In the genomic region with DNA sequence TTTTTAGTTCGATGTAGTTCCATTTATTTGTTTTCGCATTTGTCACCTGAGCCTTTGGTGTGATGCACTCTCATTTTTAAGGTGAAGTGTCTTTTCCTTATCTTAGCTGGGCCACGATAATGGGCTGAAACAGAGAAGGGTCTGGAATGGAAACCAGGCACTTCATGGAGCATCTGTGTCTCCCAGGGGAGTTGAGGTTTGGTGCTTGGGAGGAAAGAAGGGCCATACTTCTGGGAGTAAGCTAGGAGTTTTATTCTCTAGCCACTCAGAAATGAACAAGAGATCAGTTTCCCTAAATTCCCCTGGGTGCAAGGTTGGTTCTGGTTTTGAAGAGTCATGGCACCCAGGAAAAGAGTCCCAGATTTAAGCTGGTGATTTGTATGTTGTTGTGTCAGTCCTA, we compare ENCODE assay signal across 20 cellular contexts.
DNase-seq lines count a peak whose midpoint lies in the region; ATAC-seq and TF ChIP-seq lines count a peak whose summit lies in the region.
"Had no signal": no experiment of that assay in that cellular context is flagged by ENCODE, and none has a peak within 500 bp of the region (broad histone marks: within the 10 kb centered on the region; RNA-seq: fewer than 3 reads in every experiment).

No MANE protein-coding gene starts in this region.

- no peaks in the 10 kb centered on the region for H3K36me3 Mint-ChIP-seq in type B pancreatic cell
- H3K36me3 Mint-ChIP-seq: CD14-positive monocyte; CD4-positive, alpha-beta memory T cell had no signal

- H3K4me3 ChIP-seq in BLaER1 (no peak overlapping the region), esophagus muscularis mucosa (no peak overlapping the region), Peyer's patch (no peak overlapping the region)
- no peak overlapping the region for H3K4me3 ChIP-seq in BLaER1 treated with 17β-estradiol and CSF1 and Interleukin-3, amounts not matched to agents 10 nM and 100 nM

- WGBS in esophagus muscularis mucosa = 65% methylated on average over 3 of the region's 3 CpGs

- no peak for TF ChIP-seq EP300 in esophagus muscularis mucosa (IDR thresholded peaks at IDR 0.05)

- H3K9me3 Mint-ChIP-seq in type B pancreatic cell = peaks cover 2% of the 10 kb centered on the region
- H3K9me3 Mint-ChIP-seq: CD14-positive monocyte; CD4-positive, alpha-beta memory T cell had no signal

- TF ChIP-seq POLR2A in esophagus muscularis mucosa (IDR thresholded peaks at IDR 0.05; ENCODE audit: low read depth) (no peak), Peyer's patch (IDR thresholded peaks at IDR 0.05) (no peak)

- H3K27ac ChIP-seq in BLaER1 = no peak overlapping the region
- H3K27ac ChIP-seq in BLaER1 treated with 17β-estradiol and CSF1 and Interleukin-3, amounts not matched to agents 10 nM and 100 nM = no peak overlapping the region
- H3K27ac ChIP-seq in esophagus muscularis mucosa (replicated peaks in 1 of 4) = no peak overlapping the region
- H3K27ac ChIP-seq in Peyer's patch = no peak overlapping the region
- H3K27ac ChIP-seq: HL-60 had no signal

- H3K4me1 ChIP-seq in BLaER1 = peaks cover 10% of the 10 kb centered on the region
- peaks cover 0 to 10% (median 8%) of the 10 kb centered on the region in 10 experiments; a peak in 12 of 20 replicates for H3K4me1 ChIP-seq in BLaER1 treated with 17β-estradiol and CSF1 and Interleukin-3, amounts not matched to agents 10 nM and 100 nM
- no peaks in the 10 kb centered on the region for H3K4me1 ChIP-seq in esophagus muscularis mucosa
- H3K4me1 ChIP-seq in Peyer's patch = no peaks in the 10 kb centered on the region
- H3K4me1 ChIP-seq: BE2C had no signal

- H3K27ac Mint-ChIP-seq in type B pancreatic cell = no peak overlapping the region
- H3K27ac Mint-ChIP-seq: CD14-positive monocyte, HFFc6 had no signal

- TF ChIP-seq CTCF in esophagus muscularis mucosa (IDR thresholded peaks at IDR 0.05) (no peak), Peyer's patch (IDR thresholded peaks at IDR 0.05) (no peak), type B pancreatic cell (conservative IDR thresholded peaks at IDR 0.05) (no peak)

- intact Hi-C loops in esophagus muscularis mucosa (cut with DNase I) = no loop called here

- H3K4me1 Mint-ChIP-seq in type B pancreatic cell (ENCODE audit: unreplicated experiment) = no peaks in the 10 kb centered on the region

- H3K9me3 ChIP-seq in BLaER1 (no peaks in the 10 kb centered on the region), esophagus muscularis mucosa (no peaks in the 10 kb centered on the region), Peyer's patch (no peaks in the 10 kb centered on the region)
- H3K9me3 ChIP-seq in BLaER1 treated with 17β-estradiol and CSF1 and Interleukin-3, amounts not matched to agents 10 nM and 100 nM (replicated peaks in 1 of 11) = peaks cover 0 to 6% (median 4%) of the 10 kb centered on the region in 11 experiments; a peak in 6 of 22 replicates
- H3K9me3 ChIP-seq: BE2C had no signal

- H3K9ac ChIP-seq in BLaER1 = no peak overlapping the region
- H3K9ac ChIP-seq in BLaER1 treated with 17β-estradiol and CSF1 and Interleukin-3, amounts not matched to agents 10 nM and 100 nM = no peak overlapping the region

- ATAC-seq in GM19328 (IDR thresholded peaks at IDR 0.05; ENCODE audit: unreplicated experiment) = no peak
- ATAC-seq: HCT116 had no signal

- no peaks in the 10 kb centered on the region for H3K36me3 ChIP-seq in BLaER1
- H3K36me3 ChIP-seq in BLaER1 treated with 17β-estradiol and CSF1 and Interleukin-3, amounts not matched to agents 10 nM and 100 nM = no peaks in the 10 kb centered on the region
- H3K36me3 ChIP-seq in esophagus muscularis mucosa = no peaks in the 10 kb centered on the region
- no peaks in the 10 kb centered on the region for H3K36me3 ChIP-seq in Peyer's patch
- H3K36me3 ChIP-seq: BE2C had no signal

- DNase-seq in NCI-H2171 treated with DMSO at 0.1 percent for 48 hours (lab: John Stamatoyannopoulos, UW) (peak; percentile 97), esophagus muscularis mucosa (ENCODE audit: extremely low spot score) (peak; percentile 55), Peyer's patch (no peak), type B pancreatic cell (ENCODE audit: extremely low spot score, unreplicated experiment) (no peak), RKO (ENCODE audit: low spot score) (no peak)
- DNase-seq: ACHN; BE2C; CD4-positive, alpha-beta memory T cell; DMS153; DMS79; GDM1; GOT3; H7; HFFc6 had no signal

- no peaks in the 10 kb centered on the region for H4K20me1 ChIP-seq in BLaER1
- no peaks in the 10 kb centered on the region for H4K20me1 ChIP-seq in BLaER1 treated with 17β-estradiol and CSF1 and Interleukin-3, amounts not matched to agents 10 nM and 100 nM

- peak overlapping the region; percentile 54 for H3K4me2 ChIP-seq in BLaER1
- peak overlapping the region in 8 of 11 experiments; percentile 5 to 61 (median 20); a peak in 13 of 22 replicates for H3K4me2 ChIP-seq in BLaER1 treated with 17β-estradiol and CSF1 and Interleukin-3, amounts not matched to agents 10 nM and 100 nM

- no peaks in the 10 kb centered on the region for H3K27me3 ChIP-seq in BLaER1
- H3K27me3 ChIP-seq in BLaER1 treated with 17β-estradiol and CSF1 and Interleukin-3, amounts not matched to agents 10 nM and 100 nM = no peaks in the 10 kb centered on the region
- H3K27me3 ChIP-seq in esophagus muscularis mucosa = no peaks in the 10 kb centered on the region
- no peaks in the 10 kb centered on the region for H3K27me3 ChIP-seq in Peyer's patch
- H3K27me3 ChIP-seq: BE2C had no signal

- peaks cover 20% of the 10 kb centered on the region for H3K27me3 Mint-ChIP-seq in type B pancreatic cell
- H3K27me3 Mint-ChIP-seq: CD4-positive, alpha-beta memory T cell had no signal

- no peak overlapping the region for H3K4me3 Mint-ChIP-seq in type B pancreatic cell
- H3K4me3 Mint-ChIP-seq: CD14-positive monocyte; CD4-positive, alpha-beta memory T cell; HFFc6 had no signal

Comparison
In these comparisons a context has a peak if more than half of its experiments do, and no peak if none do; other contexts are left out.
1. DNase-seq: peak in NCI-H2171 treated with DMSO at 0.1 percent for 48 hours (single experiment) and esophagus muscularis mucosa (single experiment); none in Peyer's patch (0 of 3), type B pancreatic cell (single experiment) and RKO (single experiment).